In genomic region chr19:289651-290538, GRCh38 we compare ENCODE assay signal across 8 cellular contexts. TPM values are rescaled to one million over a fixed set of nuclear protein-coding genes. Genes with fewer than 3 reads are reported as not detected.
DNase-seq lines count a peak whose midpoint lies in the region; ATAC-seq and TF ChIP-seq lines count a peak whose summit lies in the region.

No MANE protein-coding gene starts in this region.

- H2AFZ ChIP-seq in smooth muscle cell (ENCODE audit: low read depth) = no peak overlapping the region

- peaks cover 49% of the 10 kb centered on the region for H3K27me3 ChIP-seq in smooth muscle cell (ENCODE audit: low read depth)
- 0 out of 2 replicates have a peak, but pooled peaks cover 4% of the 10 kb centered on the region for H3K27me3 ChIP-seq in HAP-1 (ENCODE audit: low read depth)

- H3K4me1 ChIP-seq in smooth muscle cell (ENCODE audit: low read depth) (peaks cover 12% of the 10 kb centered on the region), HAP-1 (peaks cover 4% of the 10 kb centered on the region)

- no peaks in the 10 kb centered on the region for H4K20me1 ChIP-seq in smooth muscle cell (ENCODE audit: low read depth)

- H3K27ac ChIP-seq in smooth muscle cell (ENCODE audit: low read depth) = peak overlapping the region; percentile 92

- TF ChIP-seq CTCF in smooth muscle cell (IDR thresholded peaks at IDR 0.05; ENCODE audit: borderline replicate concordance, insufficient read depth, poor library complexity, severe bottlenecking) = no peak

- no peaks in the 10 kb centered on the region for H3F3A ChIP-seq in smooth muscle cell (ENCODE audit: low read depth)

- DNase-seq in EL = peak; percentile 35
- DNase-seq in NCI-H345 (lab: John Stamatoyannopoulos, UW) = peak; percentile 87
- peak; percentile 32 for DNase-seq in activated naive CD4-positive, alpha-beta T cell treated with anti-CD3 and anti-CD28 coated beads, Interleukin-2, amount 50 U/mL, for 16 hours
- DNase-seq in smooth muscle cell (lab: John Stamatoyannopoulos, UW; ENCODE audit: unreplicated experiment) = no peak
- no peak for DNase-seq in HAP-1 (ENCODE audit: low spot score in 2 of 2)

- peak overlapping the region; percentile 88 for H3K4me2 ChIP-seq in smooth muscle cell

- in situ Hi-C loops in HAP-1 (cut with MboI; ENCODE audit: low sequenced_read_pairs) = no loop called here

- H3K9me3 ChIP-seq in smooth muscle cell (replicated peaks; ENCODE audit: low read depth) = no peaks in the 10 kb centered on the region
- H3K9me3 ChIP-seq in HAP-1 = no peaks in the 10 kb centered on the region

- H3K36me3 ChIP-seq in smooth muscle cell (ENCODE audit: low read depth) = no peaks in the 10 kb centered on the region
- H3K36me3 ChIP-seq in HAP-1 (replicated peaks) = no peaks in the 10 kb centered on the region

- ATAC-seq in HG03354 (IDR thresholded peaks at IDR 0.05; ENCODE audit: poor library complexity, severe bottlenecking, unreplicated experiment) (no peak), HG03342 (IDR thresholded peaks at IDR 0.05; ENCODE audit: unreplicated experiment) (no peak)

- 34% methylated on average over 27 of the region's 29 CpGs for WGBS in smooth muscle cell (ENCODE audit: low lambda C conversion rate)

- no peaks in the 10 kb centered on the region for H3K79me2 ChIP-seq in smooth muscle cell (ENCODE audit: low read depth)

- H3K4me3 ChIP-seq in iPS-11a (ENCODE audit: low read depth, low read length) (peak overlapping the region; percentile 43), smooth muscle cell (peak overlapping the region; percentile 52), HAP-1 (no peak overlapping the region)

- H3K9ac ChIP-seq in smooth muscle cell (ENCODE audit: low read depth) = peak overlapping the region; percentile 90

RNA-seq across cellular contexts. Expression of gene PLPP2, which starts 1.3 kb away (rescaled TPM):
- total RNA-seq in smooth muscle cell = 6.0 and 6.2 TPM in 2 replicates
- polyA plus RNA-seq in smooth muscle cell = 4.8 and 15.1 TPM in 2 replicates

RNA-seq across cellular contexts. Expression of gene MIER2, which starts 54.7 kb away (rescaled TPM):
- total RNA-seq in smooth muscle cell = 12.7 and 16.3 TPM in 2 replicates
- 79.5 and 79.7 TPM in 2 replicates for polyA plus RNA-seq in smooth muscle cell

Comparison
In these comparisons a context has a peak if more than half of its experiments do, and no peak if none do; other contexts are left out.
1. DNase-seq: peak in EL (single experiment), NCI-H345 (single experiment) and activated naive CD4-positive, alpha-beta T cell treated with anti-CD3 and anti-CD28 coated beads, Interleukin-2, amount 50 U/mL, for 16 hours (single experiment); none in smooth muscle cell (single experiment) and HAP-1 (0 of 2).